ENCODE assay signal across 1 cellular context in the genomic region with DNA sequence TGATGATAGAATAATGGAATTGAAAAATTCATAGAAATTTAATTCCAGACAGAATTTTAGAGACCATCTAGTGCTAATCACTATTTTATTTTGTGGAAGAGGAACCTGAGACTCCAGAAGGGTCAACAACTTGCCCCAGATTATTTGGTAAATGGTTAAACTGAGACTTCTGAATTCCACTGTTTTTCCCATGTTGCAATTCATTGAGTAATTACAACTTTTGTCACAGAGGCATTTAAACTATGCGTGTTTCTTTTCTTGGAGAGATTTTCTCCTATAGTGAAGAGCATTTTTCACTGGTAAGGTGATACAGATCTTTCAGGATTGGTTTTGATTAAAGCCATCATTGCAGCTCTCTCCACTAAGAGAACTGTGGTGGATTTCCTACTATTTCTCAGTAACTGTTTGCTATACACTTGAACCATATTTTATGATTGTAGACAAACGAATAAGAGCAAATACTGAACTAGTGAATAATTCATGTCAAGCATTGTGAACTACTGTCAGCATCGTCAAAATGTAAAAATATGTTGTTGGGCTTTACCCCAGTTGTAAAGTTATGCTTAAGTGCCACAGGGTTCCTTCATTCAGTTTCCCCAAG.
TF ChIP-seq lines count a peak whose summit lies in the region.

No MANE protein-coding gene starts in this region.

TF ChIP-seq in HepG2, 621 proteins besides CTCF, POLR2A, EP300 and RAD21 (continued from another document):
- no peak for TF ChIP-seq ZNF780A (CRISPR knock-in tag; IDR thresholded peaks at IDR 0.05)
- no peak for TF ChIP-seq JUN (CRISPR knock-in tag; IDR thresholded peaks at IDR 0.05)
- TF ChIP-seq, protein P1, sequence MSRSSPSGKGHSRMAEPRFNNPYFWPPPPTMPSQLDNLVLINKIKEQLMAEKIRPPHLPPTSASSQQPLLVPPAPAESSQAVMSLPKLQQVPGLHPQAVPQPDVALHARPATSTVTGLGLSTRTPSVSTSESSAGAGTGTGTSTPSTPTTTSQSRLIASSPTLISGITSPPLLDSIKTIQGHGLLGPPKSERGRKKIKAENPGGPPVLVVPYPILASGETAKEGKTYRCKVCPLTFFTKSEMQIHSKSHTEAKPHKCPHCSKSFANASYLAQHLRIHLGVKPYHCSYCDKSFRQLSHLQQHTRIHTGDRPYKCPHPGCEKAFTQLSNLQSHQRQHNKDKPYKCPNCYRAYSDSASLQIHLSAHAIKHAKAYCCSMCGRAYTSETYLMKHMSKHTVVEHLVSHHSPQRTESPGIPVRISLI (CRISPR knock-in tag; IDR thresholded peaks at IDR 0.05; ENCODE audit: borderline replicate concordance) = no peak
- TF ChIP-seq RBM22 (optimal IDR thresholded peaks at IDR 0.05; ENCODE audit: low read length) = no peak
- TF ChIP-seq TSC22D2 (CRISPR knock-in tag; IDR thresholded peaks at IDR 0.05; ENCODE audit: borderline replicate concordance) = no peak
- TF ChIP-seq PAF1 (CRISPR knock-in tag; IDR thresholded peaks at IDR 0.05) = no peak
- TF ChIP-seq CHD2 (IDR thresholded peaks at IDR 0.05; ENCODE audit: low read depth, low read length) = no peak
- TF ChIP-seq, protein P2, sequence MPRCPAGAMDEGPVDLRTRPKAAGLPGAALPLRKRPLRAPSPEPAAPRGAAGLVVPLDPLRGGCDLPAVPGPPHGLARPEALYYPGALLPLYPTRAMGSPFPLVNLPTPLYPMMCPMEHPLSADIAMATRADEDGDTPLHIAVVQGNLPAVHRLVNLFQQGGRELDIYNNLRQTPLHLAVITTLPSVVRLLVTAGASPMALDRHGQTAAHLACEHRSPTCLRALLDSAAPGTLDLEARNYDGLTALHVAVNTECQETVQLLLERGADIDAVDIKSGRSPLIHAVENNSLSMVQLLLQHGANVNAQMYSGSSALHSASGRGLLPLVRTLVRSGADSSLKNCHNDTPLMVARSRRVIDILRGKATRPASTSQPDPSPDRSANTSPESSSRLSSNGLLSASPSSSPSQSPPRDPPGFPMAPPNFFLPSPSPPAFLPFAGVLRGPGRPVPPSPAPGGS (CRISPR knock-in tag; IDR thresholded peaks at IDR 0.05) = no peak
- TF ChIP-seq MIXL1 (CRISPR knock-in tag; IDR thresholded peaks at IDR 0.05) = no peak
- TF ChIP-seq RBFOX2 (IDR thresholded peaks at IDR 0.05; ENCODE audit: low read depth, low read length) = no peak
- TF ChIP-seq CEBPG (CRISPR knock-in tag; IDR thresholded peaks at IDR 0.05) = no peak
- TF ChIP-seq, protein P3, sequence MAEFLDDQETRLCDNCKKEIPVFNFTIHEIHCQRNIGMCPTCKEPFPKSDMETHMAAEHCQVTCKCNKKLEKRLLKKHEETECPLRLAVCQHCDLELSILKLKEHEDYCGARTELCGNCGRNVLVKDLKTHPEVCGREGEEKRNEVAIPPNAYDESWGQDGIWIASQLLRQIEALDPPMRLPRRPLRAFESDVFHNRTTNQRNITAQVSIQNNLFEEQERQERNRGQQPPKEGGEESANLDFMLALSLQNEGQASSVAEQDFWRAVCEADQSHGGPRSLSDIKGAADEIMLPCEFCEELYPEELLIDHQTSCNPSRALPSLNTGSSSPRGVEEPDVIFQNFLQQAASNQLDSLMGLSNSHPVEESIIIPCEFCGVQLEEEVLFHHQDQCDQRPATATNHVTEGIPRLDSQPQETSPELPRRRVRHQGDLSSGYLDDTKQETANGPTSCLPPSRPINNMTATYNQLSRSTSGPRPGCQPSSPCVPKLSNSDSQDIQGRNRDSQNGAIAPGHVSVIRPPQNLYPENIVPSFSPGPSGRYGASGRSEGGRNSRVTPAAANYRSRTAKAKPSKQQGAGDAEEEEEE (CRISPR knock-in tag; IDR thresholded peaks at IDR 0.05; ENCODE audit: borderline replicate concordance) = no peak
- no peak for TF ChIP-seq ZFY (CRISPR knock-in tag; IDR thresholded peaks at IDR 0.05)
- TF ChIP-seq KLF9 (CRISPR knock-in tag; IDR thresholded peaks at IDR 0.05; ENCODE audit: low read depth) = no peak
- TF ChIP-seq, protein P4, sequence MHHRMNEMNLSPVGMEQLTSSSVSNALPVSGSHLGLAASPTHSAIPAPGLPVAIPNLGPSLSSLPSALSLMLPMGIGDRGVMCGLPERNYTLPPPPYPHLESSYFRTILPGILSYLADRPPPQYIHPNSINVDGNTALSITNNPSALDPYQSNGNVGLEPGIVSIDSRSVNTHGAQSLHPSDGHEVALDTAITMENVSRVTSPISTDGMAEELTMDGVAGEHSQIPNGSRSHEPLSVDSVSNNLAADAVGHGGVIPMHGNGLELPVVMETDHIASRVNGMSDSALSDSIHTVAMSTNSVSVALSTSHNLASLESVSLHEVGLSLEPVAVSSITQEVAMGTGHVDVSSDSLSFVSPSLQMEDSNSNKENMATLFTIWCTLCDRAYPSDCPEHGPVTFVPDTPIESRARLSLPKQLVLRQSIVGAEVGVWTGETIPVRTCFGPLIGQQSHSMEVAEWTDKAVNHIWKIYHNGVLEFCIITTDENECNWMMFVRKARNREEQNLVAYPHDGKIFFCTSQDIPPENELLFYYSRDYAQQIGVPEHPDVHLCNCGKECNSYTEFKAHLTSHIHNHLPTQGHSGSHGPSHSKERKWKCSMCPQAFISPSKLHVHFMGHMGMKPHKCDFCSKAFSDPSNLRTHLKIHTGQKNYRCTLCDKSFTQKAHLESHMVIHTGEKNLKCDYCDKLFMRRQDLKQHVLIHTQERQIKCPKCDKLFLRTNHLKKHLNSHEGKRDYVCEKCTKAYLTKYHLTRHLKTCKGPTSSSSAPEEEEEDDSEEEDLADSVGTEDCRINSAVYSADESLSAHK (CRISPR knock-in tag; IDR thresholded peaks at IDR 0.05; ENCODE audit: borderline replicate concordance) = no peak
- TF ChIP-seq, protein P5, sequence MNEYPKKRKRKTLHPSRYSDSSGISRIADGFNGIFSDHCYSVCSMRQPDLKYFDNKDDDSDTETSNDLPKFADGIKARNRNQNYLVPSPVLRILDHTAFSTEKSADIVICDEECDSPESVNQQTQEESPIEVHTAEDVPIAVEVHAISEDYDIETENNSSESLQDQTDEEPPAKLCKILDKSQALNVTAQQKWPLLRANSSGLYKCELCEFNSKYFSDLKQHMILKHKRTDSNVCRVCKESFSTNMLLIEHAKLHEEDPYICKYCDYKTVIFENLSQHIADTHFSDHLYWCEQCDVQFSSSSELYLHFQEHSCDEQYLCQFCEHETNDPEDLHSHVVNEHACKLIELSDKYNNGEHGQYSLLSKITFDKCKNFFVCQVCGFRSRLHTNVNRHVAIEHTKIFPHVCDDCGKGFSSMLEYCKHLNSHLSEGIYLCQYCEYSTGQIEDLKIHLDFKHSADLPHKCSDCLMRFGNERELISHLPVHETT (CRISPR knock-in tag; conservative IDR thresholded peaks at IDR 0.05) = no peak
- TF ChIP-seq GZF1 (CRISPR knock-in tag; IDR thresholded peaks at IDR 0.05) = no peak
TF ChIP-seq in HepG2: peak in this region for 0.
